Comparison of ENCODE assay signal across 1 cellular context in genomic region chr1:224262373-224263054, GRCh38.
TF ChIP-seq lines count a peak whose summit lies in the region.

No MANE protein-coding gene starts in this region.

TF ChIP-seq in K562, 482 proteins besides CTCF, POLR2A, EP300 and RAD21 (continued from another document):
- TF ChIP-seq PHF8 (IDR thresholded peaks at IDR 0.05; ENCODE audit: borderline replicate concordance, low read length) (no peak), ZNF184 (CRISPR knock-in tag; IDR thresholded peaks at IDR 0.05) (no peak), NCOR1 (IDR thresholded peaks at IDR 0.05) (0 out of 2 replicates have a peak, but pooled peaks have one; percentile 16), RBM17 (IDR thresholded peaks at IDR 0.05; ENCODE audit: borderline replicate concordance, low read depth, low read length) (no peak), ZKSCAN8 (CRISPR knock-in tag; IDR thresholded peaks at IDR 0.05) (no peak), ETV5 (CRISPR knock-in tag; IDR thresholded peaks at IDR 0.05; ENCODE audit: low read depth) (no peak), CREB1 (IDR thresholded peaks at IDR 0.05) (no peak), CREB1 (CRISPR knock-in tag; IDR thresholded peaks at IDR 0.05) (no peak), RAD51 (IDR thresholded peaks at IDR 0.05; ENCODE audit: borderline replicate concordance, low read depth) (no peak), HDAC2 (IDR thresholded peaks at IDR 0.05) (peak; percentile 57; the same call in 1 of the 2 replicates), NCOA1 (IDR thresholded peaks at IDR 0.05; ENCODE audit: low read depth) (0 out of 2 replicates have a peak, but pooled peaks have one; percentile 15), ZNF644 (tag; IDR thresholded peaks at IDR 0.05; ENCODE audit: low read depth) (no peak), POLR2G (IDR thresholded peaks at IDR 0.05; ENCODE audit: low read depth, low read length) (no peak), MCM2 (IDR thresholded peaks at IDR 0.05; ENCODE audit: low read depth) (no peak), ZNF212 (CRISPR knock-in tag; IDR thresholded peaks at IDR 0.05) (no peak), HOXB6 (CRISPR knock-in tag; IDR thresholded peaks at IDR 0.05; ENCODE audit: borderline replicate concordance) (no peak), TRIM24 (IDR thresholded peaks at IDR 0.05) (0 out of 4 replicates have a peak, but pooled peaks of 1 of the 2 experiments have one; percentile 38), U2AF1 (optimal IDR thresholded peaks at IDR 0.05; ENCODE audit: low read depth, low read length) (no peak), ZNF586 (CRISPR knock-in tag; conservative IDR thresholded peaks at IDR 0.05) (no peak), SRSF9 (IDR thresholded peaks at IDR 0.05; ENCODE audit: borderline replicate concordance, low read depth, low read length) (no peak), HSF4 (CRISPR knock-in tag; IDR thresholded peaks at IDR 0.05; ENCODE audit: borderline replicate concordance) (no peak), TAF7 (tag; IDR thresholded peaks at IDR 0.05) (no peak), FOXM1 (IDR thresholded peaks at IDR 0.05; ENCODE audit: low read depth) (peak; percentile 48; the same call in 1 of the 2 replicates), FOXM1 (CRISPR knock-in tag; IDR thresholded peaks at IDR 0.05; ENCODE audit: low read depth) (no peak), USF2 (CRISPR knock-in tag; IDR thresholded peaks at IDR 0.05) (no peak), ZNF77 (CRISPR knock-in tag; IDR thresholded peaks at IDR 0.05) (no peak), TCF3 (CRISPR knock-in tag; IDR thresholded peaks at IDR 0.05) (peak; percentile 57), MECOM (CRISPR knock-in tag; IDR thresholded peaks at IDR 0.05) (no peak), PHTF2 (CRISPR knock-in tag; IDR thresholded peaks at IDR 0.05) (no peak), RBBP5 (IDR thresholded peaks at IDR 0.05; ENCODE audit: borderline replicate concordance, insufficient read depth, low read length, poor library complexity, severe bottlenecking) (no peak), HMGN3 (IDR thresholded peaks at IDR 0.05; ENCODE audit: borderline replicate concordance, extremely low read depth, insufficient read length, low read depth, low read length) (no peak), SRF (CRISPR knock-in tag; IDR thresholded peaks at IDR 0.05) (no peak), DEAF1 (CRISPR knock-in tag; IDR thresholded peaks at IDR 0.05) (no peak), KDM2B (CRISPR knock-in tag; IDR thresholded peaks at IDR 0.05) (no peak), MCM7 (IDR thresholded peaks at IDR 0.05) (no peak), ILF3 (IDR thresholded peaks at IDR 0.05; ENCODE audit: borderline replicate concordance) (no peak), ZNF408 (CRISPR knock-in tag; IDR thresholded peaks at IDR 0.05; ENCODE audit: low read depth) (no peak), DACH1 (IDR thresholded peaks at IDR 0.05; ENCODE audit: partially characterized antibody) (peak; percentile 94), ZNF445 (CRISPR knock-in tag; IDR thresholded peaks at IDR 0.05; ENCODE audit: low read depth) (no peak), ZNF133 (CRISPR knock-in tag; IDR thresholded peaks at IDR 0.05) (no peak), SMARCC2 (IDR thresholded peaks at IDR 0.05; ENCODE audit: low read depth) (peak; percentile 77; the same call in 1 of the 2 replicates), ZNF24 (IDR thresholded peaks at IDR 0.05) (no peak), ATF7 (IDR thresholded peaks at IDR 0.05) (0 out of 2 replicates have a peak, but pooled peaks have one; percentile 27), LCOR (CRISPR knock-in tag; IDR thresholded peaks at IDR 0.05) (no peak), ZFP1 (CRISPR knock-in tag; IDR thresholded peaks at IDR 0.05) (no peak), ZNF551 (CRISPR knock-in tag; IDR thresholded peaks at IDR 0.05) (no peak), PTTG1 (tag; IDR thresholded peaks at IDR 0.05; ENCODE audit: low read depth) (no peak), GABPB1 (CRISPR knock-in tag; IDR thresholded peaks at IDR 0.05) (0 out of 2 replicates have a peak, but pooled peaks have one; percentile 30), ARNT (IDR thresholded peaks at IDR 0.05) (0 out of 4 replicates have a peak, but pooled peaks of 1 of the 2 experiments have one; percentile 34), OTX1 (CRISPR knock-in tag; IDR thresholded peaks at IDR 0.05) (no peak), ASH1L (IDR thresholded peaks at IDR 0.05; ENCODE audit: borderline replicate concordance, low read depth, partially characterized antibody) (no peak), MYNN (IDR thresholded peaks at IDR 0.05) (no peak), MYNN (CRISPR knock-in tag; IDR thresholded peaks at IDR 0.05) (no peak), RCOR1 (IDR thresholded peaks at IDR 0.05; ENCODE audit: borderline replicate concordance in 1 of 2, low read depth in 2 of 2, low read length in 2 of 2) (peak in 1 of 2 experiments; percentile 82; a peak in 2 of 4 replicates), CTBP1 (IDR thresholded peaks at IDR 0.05; ENCODE audit: borderline replicate concordance) (0 out of 2 replicates have a peak, but pooled peaks have one; percentile 31), SRSF1 (IDR thresholded peaks at IDR 0.05; ENCODE audit: low read depth, low read length) (no peak), KDM5B (IDR thresholded peaks at IDR 0.05; ENCODE audit: insufficient replicate concordance, low read depth, low read length) (no peak), NR1H2 (CRISPR knock-in tag; IDR thresholded peaks at IDR 0.05) (no peak)
- TF ChIP-seq, protein P1, sequence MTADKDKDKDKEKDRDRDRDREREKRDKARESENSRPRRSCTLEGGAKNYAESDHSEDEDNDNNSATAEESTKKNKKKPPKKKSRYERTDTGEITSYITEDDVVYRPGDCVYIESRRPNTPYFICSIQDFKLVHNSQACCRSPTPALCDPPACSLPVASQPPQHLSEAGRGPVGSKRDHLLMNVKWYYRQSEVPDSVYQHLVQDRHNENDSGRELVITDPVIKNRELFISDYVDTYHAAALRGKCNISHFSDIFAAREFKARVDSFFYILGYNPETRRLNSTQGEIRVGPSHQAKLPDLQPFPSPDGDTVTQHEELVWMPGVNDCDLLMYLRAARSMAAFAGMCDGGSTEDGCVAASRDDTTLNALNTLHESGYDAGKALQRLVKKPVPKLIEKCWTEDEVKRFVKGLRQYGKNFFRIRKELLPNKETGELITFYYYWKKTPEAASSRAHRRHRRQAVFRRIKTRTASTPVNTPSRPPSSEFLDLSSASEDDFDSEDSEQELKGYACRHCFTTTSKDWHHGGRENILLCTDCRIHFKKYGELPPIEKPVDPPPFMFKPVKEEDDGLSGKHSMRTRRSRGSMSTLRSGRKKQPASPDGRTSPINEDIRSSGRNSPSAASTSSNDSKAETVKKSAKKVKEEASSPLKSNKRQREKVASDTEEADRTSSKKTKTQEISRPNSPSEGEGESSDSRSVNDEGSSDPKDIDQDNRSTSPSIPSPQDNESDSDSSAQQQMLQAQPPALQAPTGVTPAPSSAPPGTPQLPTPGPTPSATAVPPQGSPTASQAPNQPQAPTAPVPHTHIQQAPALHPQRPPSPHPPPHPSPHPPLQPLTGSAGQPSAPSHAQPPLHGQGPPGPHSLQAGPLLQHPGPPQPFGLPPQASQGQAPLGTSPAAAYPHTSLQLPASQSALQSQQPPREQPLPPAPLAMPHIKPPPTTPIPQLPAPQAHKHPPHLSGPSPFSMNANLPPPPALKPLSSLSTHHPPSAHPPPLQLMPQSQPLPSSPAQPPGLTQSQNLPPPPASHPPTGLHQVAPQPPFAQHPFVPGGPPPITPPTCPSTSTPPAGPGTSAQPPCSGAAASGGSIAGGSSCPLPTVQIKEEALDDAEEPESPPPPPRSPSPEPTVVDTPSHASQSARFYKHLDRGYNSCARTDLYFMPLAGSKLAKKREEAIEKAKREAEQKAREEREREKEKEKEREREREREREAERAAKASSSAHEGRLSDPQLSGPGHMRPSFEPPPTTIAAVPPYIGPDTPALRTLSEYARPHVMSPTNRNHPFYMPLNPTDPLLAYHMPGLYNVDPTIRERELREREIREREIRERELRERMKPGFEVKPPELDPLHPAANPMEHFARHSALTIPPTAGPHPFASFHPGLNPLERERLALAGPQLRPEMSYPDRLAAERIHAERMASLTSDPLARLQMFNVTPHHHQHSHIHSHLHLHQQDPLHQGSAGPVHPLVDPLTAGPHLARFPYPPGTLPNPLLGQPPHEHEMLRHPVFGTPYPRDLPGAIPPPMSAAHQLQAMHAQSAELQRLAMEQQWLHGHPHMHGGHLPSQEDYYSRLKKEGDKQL (CRISPR knock-in tag; IDR thresholded peaks at IDR 0.05; ENCODE audit: borderline replicate concordance), result no peak
- TF ChIP-seq, protein P2, sequence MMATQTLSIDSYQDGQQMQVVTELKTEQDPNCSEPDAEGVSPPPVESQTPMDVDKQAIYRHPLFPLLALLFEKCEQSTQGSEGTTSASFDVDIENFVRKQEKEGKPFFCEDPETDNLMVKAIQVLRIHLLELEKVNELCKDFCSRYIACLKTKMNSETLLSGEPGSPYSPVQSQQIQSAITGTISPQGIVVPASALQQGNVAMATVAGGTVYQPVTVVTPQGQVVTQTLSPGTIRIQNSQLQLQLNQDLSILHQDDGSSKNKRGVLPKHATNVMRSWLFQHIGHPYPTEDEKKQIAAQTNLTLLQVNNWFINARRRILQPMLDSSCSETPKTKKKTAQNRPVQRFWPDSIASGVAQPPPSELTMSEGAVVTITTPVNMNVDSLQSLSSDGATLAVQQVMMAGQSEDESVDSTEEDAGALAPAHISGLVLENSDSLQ (IDR thresholded peaks at IDR 0.05), result peak; percentile 15; the same call in 1 of the 2 replicates
- TF ChIP-seq, protein P3, sequence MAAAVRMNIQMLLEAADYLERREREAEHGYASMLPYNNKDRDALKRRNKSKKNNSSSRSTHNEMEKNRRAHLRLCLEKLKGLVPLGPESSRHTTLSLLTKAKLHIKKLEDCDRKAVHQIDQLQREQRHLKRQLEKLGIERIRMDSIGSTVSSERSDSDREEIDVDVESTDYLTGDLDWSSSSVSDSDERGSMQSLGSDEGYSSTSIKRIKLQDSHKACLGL (CRISPR knock-in tag; IDR thresholded peaks at IDR 0.05; ENCODE audit: borderline replicate concordance, poor library complexity, severe bottlenecking), result no peak
- TF ChIP-seq, protein P4, sequence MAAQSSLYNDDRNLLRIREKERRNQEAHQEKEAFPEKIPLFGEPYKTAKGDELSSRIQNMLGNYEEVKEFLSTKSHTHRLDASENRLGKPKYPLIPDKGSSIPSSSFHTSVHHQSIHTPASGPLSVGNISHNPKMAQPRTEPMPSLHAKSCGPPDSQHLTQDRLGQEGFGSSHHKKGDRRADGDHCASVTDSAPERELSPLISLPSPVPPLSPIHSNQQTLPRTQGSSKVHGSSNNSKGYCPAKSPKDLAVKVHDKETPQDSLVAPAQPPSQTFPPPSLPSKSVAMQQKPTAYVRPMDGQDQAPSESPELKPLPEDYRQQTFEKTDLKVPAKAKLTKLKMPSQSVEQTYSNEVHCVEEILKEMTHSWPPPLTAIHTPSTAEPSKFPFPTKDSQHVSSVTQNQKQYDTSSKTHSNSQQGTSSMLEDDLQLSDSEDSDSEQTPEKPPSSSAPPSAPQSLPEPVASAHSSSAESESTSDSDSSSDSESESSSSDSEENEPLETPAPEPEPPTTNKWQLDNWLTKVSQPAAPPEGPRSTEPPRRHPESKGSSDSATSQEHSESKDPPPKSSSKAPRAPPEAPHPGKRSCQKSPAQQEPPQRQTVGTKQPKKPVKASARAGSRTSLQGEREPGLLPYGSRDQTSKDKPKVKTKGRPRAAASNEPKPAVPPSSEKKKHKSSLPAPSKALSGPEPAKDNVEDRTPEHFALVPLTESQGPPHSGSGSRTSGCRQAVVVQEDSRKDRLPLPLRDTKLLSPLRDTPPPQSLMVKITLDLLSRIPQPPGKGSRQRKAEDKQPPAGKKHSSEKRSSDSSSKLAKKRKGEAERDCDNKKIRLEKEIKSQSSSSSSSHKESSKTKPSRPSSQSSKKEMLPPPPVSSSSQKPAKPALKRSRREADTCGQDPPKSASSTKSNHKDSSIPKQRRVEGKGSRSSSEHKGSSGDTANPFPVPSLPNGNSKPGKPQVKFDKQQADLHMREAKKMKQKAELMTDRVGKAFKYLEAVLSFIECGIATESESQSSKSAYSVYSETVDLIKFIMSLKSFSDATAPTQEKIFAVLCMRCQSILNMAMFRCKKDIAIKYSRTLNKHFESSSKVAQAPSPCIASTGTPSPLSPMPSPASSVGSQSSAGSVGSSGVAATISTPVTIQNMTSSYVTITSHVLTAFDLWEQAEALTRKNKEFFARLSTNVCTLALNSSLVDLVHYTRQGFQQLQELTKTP (IDR thresholded peaks at IDR 0.05; ENCODE audit: low read depth in 1 of 2, partially characterized antibody in 2 of 2), result peak in 1 of 2 experiments; percentile 45
